10 cellular contexts compared by ENCODE assay signal in genomic region chr16:86577314-86577971, GRCh38. TPM values are rescaled to one million over a fixed set of nuclear protein-coding genes. Genes with fewer than 3 reads are reported as not detected.
DNase-seq lines count a peak whose midpoint lies in the region; ATAC-seq and TF ChIP-seq lines count a peak whose summit lies in the region.
"Had no signal": no experiment of that assay in that cellular context is flagged by ENCODE, and none has a peak within 500 bp of the region (broad histone marks: within the 10 kb centered on the region; RNA-seq: fewer than 3 reads in every experiment).

No MANE protein-coding gene starts in this region.

- H3K4me3 ChIP-seq in fibroblast of the aortic adventitia (ENCODE audit: low read depth, low read length) (peak overlapping the region; percentile 68), MM.1S (ENCODE audit: low read length) (no peak overlapping the region)

- no peak overlapping the region for H2AFZ ChIP-seq in MM.1S (ENCODE audit: low read length)

- ATAC-seq in HG02840 (IDR thresholded peaks at IDR 0.05; ENCODE audit: low FRiP score, unreplicated experiment): no peak
- ATAC-seq: activated T-cell treated with anti-CD3 and anti-CD28 coated beads, Interleukin-2, amount 50 U/mL, for 72 hours had no signal

- H3K36me3 ChIP-seq in MM.1S (replicated peaks; ENCODE audit: insufficient read depth, low read length): no peaks in the 10 kb centered on the region

- DNase-seq in ELR (ENCODE audit: low read depth) (peak; percentile 52), RWPE1 (ENCODE audit: low spot score) (no peak), fibroblast of the aortic adventitia (ENCODE audit: low read depth) (no peak), retina (peak; percentile 39), MM.1S (no peak), DMS79 treated with DMSO at 0.1 percent for 48 hours (lab: John Stamatoyannopoulos, UW) (no peak)
- DNase-seq in stimulated activated CD4-positive, alpha-beta T cell treated with anti-CD3 and anti-CD28 coated beads, Interleukin-2, amount 100 ng/mL, for 24 hours: no peak
- DNase-seq: activated T-cell treated with anti-CD3 and anti-CD28 coated beads, Interleukin-2, amount 50 U/mL, for 72 hours; DMS53 had no signal

- peaks cover 54% of the 10 kb centered on the region for H3K27me3 ChIP-seq in MM.1S (replicated peaks; ENCODE audit: insufficient read depth, low read length)

- no peak overlapping the region for H3K4me2 ChIP-seq in MM.1S (ENCODE audit: low read depth, low read length)

- no peaks in the 10 kb centered on the region for H3K9me3 ChIP-seq in MM.1S (replicated peaks; ENCODE audit: insufficient read depth, low read length)

- peak overlapping the region; percentile 91 for H3K27ac ChIP-seq in RWPE1
- no peak overlapping the region for H3K27ac ChIP-seq in MM.1S (ENCODE audit: low read length)

- no peaks in the 10 kb centered on the region for H3K4me1 ChIP-seq in MM.1S (ENCODE audit: low read length)

- H3F3A ChIP-seq in MM.1S (ENCODE audit: insufficient read depth, low read length): no peaks in the 10 kb centered on the region

- TF ChIP-seq CTCF in RWPE1 (conservative IDR thresholded peaks at IDR 0.05; ENCODE audit: low read depth) (no peak), fibroblast of the aortic adventitia (IDR thresholded peaks at IDR 0.05; ENCODE audit: insufficient read depth, low read length) (no peak), MM.1S (IDR thresholded peaks at IDR 0.05; ENCODE audit: low read length) (no peak)

- H3K79me2 ChIP-seq in MM.1S (ENCODE audit: low read length): no peaks in the 10 kb centered on the region

- POLR2A ChIA-PET in RWPE1 (lab: Yijun Ruan, JAX; ENCODE audit: low non-redundant PET): interaction anchor here (0.7 kb wide), 1 partner anchor 186 kb away, joined by 3 read pairs; no protein-coding TSS in a partner anchor

- no peak overlapping the region for H3K9ac ChIP-seq in MM.1S (ENCODE audit: low read length)

- H4K20me1 ChIP-seq in MM.1S (ENCODE audit: insufficient read depth, low read length): no peaks in the 10 kb centered on the region

- no peaks in the 10 kb centered on the region for H3K9me2 ChIP-seq in MM.1S (replicated peaks; ENCODE audit: insufficient read depth, low read length)

- CTCF ChIA-PET in RWPE1 (lab: Yijun Ruan, JAX): interaction anchor here (1.0 kb wide), 1 partner anchor 485 kb away, joined by 4 read pairs; no protein-coding TSS in a partner anchor

RNA-seq across cellular contexts. Expression of gene FOXL1, which starts 0.9 kb away (rescaled TPM):
- total RNA-seq in fibroblast of the aortic adventitia (ENCODE audit: low replicate concordance): 0.90 and 5.8 TPM in 2 replicates

RNA-seq across cellular contexts. Expression of gene FOXC2, which starts 10.8 kb away (rescaled TPM):
- total RNA-seq in fibroblast of the aortic adventitia (ENCODE audit: low replicate concordance): 5.2 TPM in 1 of 2 replicates, not detected in the other
- total RNA-seq: activated T-cell treated with anti-CD3 and anti-CD28 coated beads, Interleukin-2, amount 50 U/mL, for 72 hours had no signal

RNA-seq across cellular contexts. Expression of gene MTHFSD, which starts 22.4 kb away (rescaled TPM):
- total RNA-seq in fibroblast of the aortic adventitia (ENCODE audit: low replicate concordance): 5.7 and 15.9 TPM in 2 replicates

Comparison
In these comparisons a context has a peak if more than half of its experiments do, and no peak if none do; other contexts are left out.
1. DNase-seq: peak in ELR (single experiment) and retina (single experiment); none in RWPE1 (single experiment), fibroblast of the aortic adventitia (single experiment), MM.1S (single experiment), stimulated activated CD4-positive, alpha-beta T cell treated with anti-CD3 and anti-CD28 coated beads, Interleukin-2, amount 100 ng/mL, for 24 hours (0 of 2) and DMS79 treated with DMSO at 0.1 percent for 48 hours (single experiment).